Comparison of ENCODE assay signal across 9 cellular contexts in the genomic region with DNA sequence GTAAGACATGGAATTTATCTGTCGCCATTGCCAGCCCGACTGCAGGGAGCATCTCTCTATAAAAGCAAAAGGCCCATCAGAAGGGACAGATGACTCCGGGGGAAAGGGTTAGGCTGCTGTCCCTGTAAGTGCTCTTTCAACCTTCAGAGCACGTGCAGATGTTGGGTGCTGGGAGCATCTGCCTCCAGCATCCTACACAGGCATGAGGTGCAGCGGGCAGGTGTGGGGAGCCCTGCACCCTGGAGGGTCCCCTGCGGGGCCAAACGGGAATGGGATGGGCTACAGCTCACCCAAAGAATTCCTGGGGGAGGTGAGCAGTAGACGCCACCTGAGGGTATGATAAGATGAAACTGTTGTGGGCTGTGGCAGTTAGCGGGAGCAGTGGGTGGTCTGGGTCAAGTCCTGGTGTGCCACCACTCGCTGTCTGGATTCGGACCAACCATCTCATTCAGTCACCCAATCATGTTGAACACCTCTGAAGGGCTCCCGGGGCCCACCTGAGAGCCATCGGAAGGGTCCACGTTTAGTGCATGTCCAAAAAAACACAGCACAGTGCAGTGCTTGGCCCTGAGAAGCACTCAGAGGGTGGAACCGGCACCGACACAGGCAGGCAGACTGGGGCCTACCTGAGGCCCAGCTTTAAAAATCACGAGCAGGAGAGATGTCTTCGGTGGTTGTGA. TPM values are rescaled to one million over a fixed set of nuclear protein-coding genes. Genes with fewer than 3 reads are reported as not detected.
A peak's percentile ranks its signal among the peaks of the same experiment; 100 is the strongest.
DNase-seq lines count a peak whose midpoint lies in the region; ATAC-seq and TF ChIP-seq lines count a peak whose summit lies in the region.
"Had no signal": no experiment of that assay in that cellular context is flagged by ENCODE, and none has a peak within 500 bp of the region (broad histone marks: within the 10 kb centered on the region; RNA-seq: fewer than 3 reads in every experiment).

No MANE protein-coding gene starts in this region.

- no peaks in the 10 kb centered on the region for H3K9me3 Mint-ChIP-seq in brain

- no peak overlapping the region for H3K27ac ChIP-seq in HUES64 (ENCODE audit: low read depth, low read length)
- no peak overlapping the region for H3K27ac ChIP-seq in osteoblast (ENCODE audit: low read depth, low read length)

- H3K27me3 ChIP-seq in HUES64 (ENCODE audit: insufficient read depth, low read length) (no peaks in the 10 kb centered on the region), osteoblast (ENCODE audit: insufficient read depth, low read length) (no peaks in the 10 kb centered on the region)

- H3K36me3 Mint-ChIP-seq in brain = peaks cover 21% of the 10 kb centered on the region

- no peak for DNase-seq in osteoblast (ENCODE audit: insufficient read length, low spot score, missing footprints)
- no peak for DNase-seq in stimulated activated CD4-positive, alpha-beta T cell treated with anti-CD3 and anti-CD28 coated beads, Interleukin-4, amount 100 ng/mL, for 24 hours
- no peak for DNase-seq in retina
- DNase-seq: left cardiac atrium; stimulated activated CD4-positive, alpha-beta T cell treated with anti-CD3 and anti-CD28 coated beads, Interleukin-15, amount 100 ng/mL, for 24 hours had no signal

- H3K9me3 ChIP-seq in HUES64 (ENCODE audit: insufficient read depth, low read depth, low read length) (no peaks in the 10 kb centered on the region), osteoblast (ENCODE audit: low read depth, low read length) (no peaks in the 10 kb centered on the region)

- WGBS in HUES64 = 88% methylated on average over 18 of the region's 18 CpGs

- H3K4me3 Mint-ChIP-seq in brain = peak overlapping the region; percentile 75 to 94 (median 90)

- H3K27ac Mint-ChIP-seq in brain = peak overlapping the region in 3 of 5 experiments; percentile 30 to 84 (median 35)

- no peak for TF ChIP-seq CTCF in brain (conservative IDR thresholded peaks at IDR 0.05)
- no peak for TF ChIP-seq CTCF in osteoblast (IDR thresholded peaks at IDR 0.05; ENCODE audit: extremely low read depth, low read depth, low read length)

- H3K4me3 ChIP-seq in HUES64 (ENCODE audit: low read length) (no peak overlapping the region), osteoblast (ENCODE audit: insufficient read depth, low read length) (peak overlapping the region; percentile 29)

- ATAC-seq in HG02938 (IDR thresholded peaks at IDR 0.05; ENCODE audit: unreplicated experiment) = no peak
- ATAC-seq: left cardiac atrium had no signal

- H3K9ac ChIP-seq in HUES64 (ENCODE audit: low read depth, low read length) = 0 out of 2 replicates have a peak overlapping the region, but pooled peaks have one; percentile 3

- H3K36me3 ChIP-seq in HUES64 (ENCODE audit: insufficient read depth, low read length) = peaks cover 42% of the 10 kb centered on the region
- peaks cover 33% of the 10 kb centered on the region for H3K36me3 ChIP-seq in osteoblast (ENCODE audit: insufficient read depth, low read length)

- peaks cover 63% of the 10 kb centered on the region for H4K20me1 ChIP-seq in osteoblast (ENCODE audit: insufficient read depth, low read length)

- H3K79me2 ChIP-seq in osteoblast (ENCODE audit: insufficient read depth, low read length) = peaks cover 90% of the 10 kb centered on the region

- H3K4me1 ChIP-seq in HUES64 (ENCODE audit: insufficient read depth, low read length) (peaks cover 5% of the 10 kb centered on the region; the same call in 1 of the 2 replicates), osteoblast (ENCODE audit: insufficient read depth, low read length) (peaks cover 27% of the 10 kb centered on the region)

- H3K27me3 Mint-ChIP-seq in brain = peaks cover 14% of the 10 kb centered on the region

- H3K4me1 Mint-ChIP-seq in brain = peaks cover 58% of the 10 kb centered on the region

- H3K4me2 ChIP-seq in osteoblast (ENCODE audit: insufficient read depth, low read length) = peak overlapping the region; percentile 54

- H2AFZ ChIP-seq in osteoblast (ENCODE audit: low read length) = no peak overlapping the region

RNA-seq across cellular contexts. Expression of a gene that starts 3.8 kb away (rescaled TPM):
- polyA plus RNA-seq in HUES64 (2013, experiment 1 of 2) = 11.6 TPM
- 11.7 TPM for polyA plus RNA-seq in HUES64 (2013, experiment 2 of 2)
- 10.3 TPM for polyA plus RNA-seq in brain (ENCODE audit: insufficient read depth, low read depth, low replicate concordance)
- 22.1 TPM in 2 replicates for total RNA-seq in osteoblast

RNA-seq across cellular contexts. Expression of a gene that starts 4.1 kb away (rescaled TPM):
- 30.4 TPM for polyA plus RNA-seq in HUES64 (2013, experiment 1 of 2)
- 24.3 TPM for polyA plus RNA-seq in HUES64 (2013, experiment 2 of 2)
- 31.1 TPM for polyA plus RNA-seq in brain (ENCODE audit: insufficient read depth, low read depth, low replicate concordance)
- total RNA-seq in osteoblast = 36.2 and 39.5 TPM in 2 replicates

RNA-seq across cellular contexts. Expression of a gene that starts 44.4 kb away (rescaled TPM):
- 32.5 TPM for polyA plus RNA-seq in HUES64 (2013, experiment 1 of 2)
- polyA plus RNA-seq in HUES64 (2013, experiment 2 of 2) = 36.1 TPM
- polyA plus RNA-seq in brain (ENCODE audit: insufficient read depth, low read depth, low replicate concordance) = 39.2 TPM
- 19.5 and 26.5 TPM in 2 replicates for total RNA-seq in osteoblast

RNA-seq across cellular contexts. Expression of a gene that starts 58.4 kb away (rescaled TPM):
- 6.5 TPM for polyA plus RNA-seq in HUES64 (2013, experiment 1 of 2)
- polyA plus RNA-seq in HUES64 (2013, experiment 2 of 2) = 6.0 TPM
- 13.5 TPM for polyA plus RNA-seq in brain (ENCODE audit: insufficient read depth, low read depth, low replicate concordance)
- 14.5 and 16.5 TPM in 2 replicates for total RNA-seq in osteoblast

RNA-seq across cellular contexts. Expression of a gene that starts 58.7 kb away (rescaled TPM):
- not detected for polyA plus RNA-seq in HUES64 (2013, experiment 1 of 2)
- not detected for polyA plus RNA-seq in HUES64 (2013, experiment 2 of 2)
- not detected for polyA plus RNA-seq in brain (ENCODE audit: insufficient read depth, low read depth, low replicate concordance)
- not detected in 2 replicates for total RNA-seq in osteoblast
- total RNA-seq: G401, left cardiac atrium had no signal
